In the genomic region with DNA sequence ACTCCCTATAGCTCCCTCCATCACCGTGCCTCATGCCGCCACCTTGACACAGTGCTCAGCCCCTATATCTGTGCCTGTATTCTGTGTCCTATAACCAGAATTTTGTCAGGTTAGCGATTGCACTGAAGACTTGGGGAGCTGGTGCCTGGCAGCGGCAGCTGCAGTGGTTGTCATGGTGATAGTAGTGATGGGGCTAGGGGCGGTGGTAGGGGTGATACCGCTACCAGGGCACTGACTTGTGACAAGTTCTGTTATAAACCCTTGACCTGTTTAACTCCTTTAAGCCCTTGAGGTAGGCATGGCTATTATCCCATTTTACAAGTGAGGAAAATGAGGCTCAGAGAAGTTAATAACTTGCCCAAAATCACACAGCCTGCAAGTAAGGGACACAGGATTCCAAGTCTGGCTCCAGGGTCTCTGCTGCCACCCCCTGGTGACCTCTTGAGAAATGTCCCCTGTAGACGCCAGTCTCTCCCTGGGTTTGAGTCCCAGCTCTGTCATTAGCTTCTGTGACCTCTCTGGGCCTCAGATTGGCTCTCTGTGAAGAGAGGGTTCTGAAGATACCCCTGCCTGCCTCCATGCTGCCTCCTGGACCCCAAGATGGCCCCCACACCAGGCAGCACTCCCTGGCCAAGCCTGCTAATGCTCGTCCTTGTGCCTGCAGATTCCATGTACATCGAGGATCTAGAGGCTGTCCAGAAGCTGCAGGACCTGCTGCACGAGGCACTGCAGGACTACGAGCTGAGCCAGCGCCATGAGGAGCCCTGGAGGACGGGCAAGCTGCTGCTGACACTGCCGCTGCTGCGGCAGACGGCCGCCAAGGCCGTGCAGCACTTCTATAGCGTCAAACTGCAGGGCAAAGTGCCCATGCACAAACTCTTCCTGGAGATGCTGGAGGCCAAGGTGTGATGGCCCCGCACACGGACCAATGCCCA, we compare ENCODE assay signal across 13 cellular contexts.
DNase-seq lines count a peak whose midpoint lies in the region; TF ChIP-seq lines count a peak whose summit lies in the region.
"Had no signal": no experiment of that assay in that cellular context is flagged by ENCODE, and none has a peak within 500 bp of the region (broad histone marks: within the 10 kb centered on the region; RNA-seq: fewer than 3 reads in every experiment).

No MANE protein-coding gene starts in this region.

- no peaks in the 10 kb centered on the region for H3K36me3 ChIP-seq in BE2C

- H3K27me3 ChIP-seq in BE2C = no peaks in the 10 kb centered on the region
- H3K27me3 ChIP-seq: body of pancreas had no signal

- peak; percentile 76 for TF ChIP-seq CTCF in BE2C (IDR thresholded peaks at IDR 0.05; ENCODE audit: low read depth, low read length)
- TF ChIP-seq CTCF in GM12865 (IDR thresholded peaks at IDR 0.05; ENCODE audit: insufficient read depth, low read depth, low read length, missing control alignments) = peak; percentile 18

- no peaks in the 10 kb centered on the region for H3K9me3 ChIP-seq in BE2C
- H3K9me3 ChIP-seq: body of pancreas had no signal

- no peaks in the 10 kb centered on the region for H3K4me1 ChIP-seq in BE2C
- H3K4me1 ChIP-seq: body of pancreas had no signal

- DNase-seq in BE2C (peak; percentile 53), GM12865 (ENCODE audit: low read depth) (no peak), NCI-H460 (ENCODE audit: extremely low read depth, low read depth) (peak; percentile 8), iPS-NIHi11 (ENCODE audit: low spot score) (peak; percentile 63), SIG-M5 (lab: John Stamatoyannopoulos, UW) (no peak), AG08395 (ENCODE audit: low spot score) (no peak), GF-D8 (lab: John Stamatoyannopoulos, UW) (no peak)
- DNase-seq: activated B cell treated with CpG ODN at 0.5 μM for 24 hours; activated T-cell treated with anti-CD3 and anti-CD28 coated beads, Interleukin-2, amount 50 U/mL, for 72 hours; body of pancreas; effector memory CD4-positive, alpha-beta T cell; NCI-H2029 treated with DMSO at 0.1 percent for 48 hours had no signal

- H3K4me3 ChIP-seq in BE2C (ENCODE audit: low read depth, low read length) = no peak overlapping the region
- no peak overlapping the region for H3K4me3 ChIP-seq in GM12865 (ENCODE audit: low read depth, low read length)
- H3K4me3 ChIP-seq: body of pancreas, lung had no signal

Comparison
In these comparisons a context has a peak if more than half of its experiments do, and no peak if none do; other contexts are left out.
1. DNase-seq: peak in BE2C (single experiment), NCI-H460 (single experiment) and iPS-NIHi11 (single experiment); none in GM12865 (single experiment), SIG-M5 (single experiment), AG08395 (single experiment) and GF-D8 (single experiment).